ENCODE assay signal across 18 cellular contexts in genomic region chr13:22018297-22019210, GRCh38.
"Had no signal": no experiment of that assay in that cellular context is flagged by ENCODE, and none has a peak within 500 bp of the region (broad histone marks: within the 10 kb centered on the region; RNA-seq: fewer than 3 reads in every experiment).

No MANE protein-coding gene starts in this region.

- H3K27me3 ChIP-seq: body of pancreas, right atrium auricular region, tibial artery, vagina had no signal

- H3K27ac ChIP-seq: body of pancreas, parathyroid adenoma, right atrium auricular region, skin epidermis, tibial artery, vagina had no signal

- H3K9me3 Mint-ChIP-seq: activated T-helper 1 cell treated with anti-CD3 and anti-CD28 coated beads, Interleukin-12 subunit alpha, Interleukin-12 subunit beta, Interleukin-2, Interleukin-4 antibody, amounts not matched to agents 30 ng/mL and 10 ng/mL and 1 ng/mL, durations not matched to agents 14 hours and 24 hours and 36 hours; dendritic cell treated with granulocyte-macrophage colony-stimulating factor and Interleukin-4, amounts not matched to agents 40 ng/mL and 50 ng/mL, for 4 days; endodermal cell; neural crest cell had no signal

- H3K36me3 ChIP-seq: right atrium auricular region, tibial artery, vagina had no signal

- H3K4me1 ChIP-seq: body of pancreas, parathyroid adenoma, right atrium auricular region, tibial artery, vagina had no signal

- H3K4me3 Mint-ChIP-seq: activated T-helper 1 cell treated with anti-CD3 and anti-CD28 coated beads, Interleukin-12 subunit alpha, Interleukin-12 subunit beta, Interleukin-2, Interleukin-4 antibody, amounts not matched to agents 30 ng/mL and 10 ng/mL and 1 ng/mL, durations not matched to agents 14 hours and 24 hours and 36 hours; dendritic cell treated with granulocyte-macrophage colony-stimulating factor and Interleukin-4, amounts not matched to agents 40 ng/mL and 50 ng/mL, for 4 days; endodermal cell; neural crest cell had no signal

- H3K4me3 ChIP-seq: body of pancreas, right atrium auricular region, skin epidermis, tibial artery, vagina had no signal

- H3K9me3 ChIP-seq: body of pancreas, right atrium auricular region, tibial artery, vagina had no signal

- H3K27me3 Mint-ChIP-seq: dendritic cell treated with granulocyte-macrophage colony-stimulating factor and Interleukin-4, amounts not matched to agents 40 ng/mL and 50 ng/mL, for 4 days had no signal

- H3K9ac ChIP-seq: parathyroid adenoma had no signal

- ATAC-seq: body of pancreas had no signal

- H2AFZ ChIP-seq: parathyroid adenoma had no signal

- DNase-seq: activated CD4-positive, alpha-beta T cell treated with anti-CD3 and anti-CD28 coated beads for 4 hours; activated CD8-positive, alpha-beta memory T cell treated with anti-CD3 and anti-CD28 coated beads, Interleukin-2, amount 50 U/mL, for 4 hours; activated naive CD4-positive, alpha-beta T cell treated with Interleukin-2 at 50 U/mL for 16 hours; amniotic stem cell; body of pancreas; endodermal cell; erythroblast; hippocampal formation; stimulated activated CD4-positive, alpha-beta T cell treated with anti-CD3 and anti-CD28 coated beads, Interleukin-4, amount 100 ng/mL, for 4 hours; T-helper 9 cell; tibial artery had no signal

- H3K4me1 Mint-ChIP-seq: endodermal cell, neural crest cell had no signal

- H3K27ac Mint-ChIP-seq: activated T-helper 1 cell treated with anti-CD3 and anti-CD28 coated beads, Interleukin-12 subunit alpha, Interleukin-12 subunit beta, Interleukin-2, Interleukin-4 antibody, amounts not matched to agents 30 ng/mL and 10 ng/mL and 1 ng/mL, durations not matched to agents 14 hours and 24 hours and 36 hours; dendritic cell treated with granulocyte-macrophage colony-stimulating factor and Interleukin-4, amounts not matched to agents 40 ng/mL and 50 ng/mL, for 4 days; endodermal cell had no signal
